30 cellular contexts compared by ENCODE assay signal in genomic region chr10:116055919-116056252, GRCh38.
"Had no signal": no experiment of that assay in that cellular context is flagged by ENCODE, and none has a peak within 500 bp of the region (broad histone marks: within the 10 kb centered on the region; RNA-seq: fewer than 3 reads in every experiment).

No MANE protein-coding gene starts in this region.

- H2AFZ ChIP-seq: neural progenitor cell, parathyroid adenoma had no signal

- H3K79me2 ChIP-seq: parathyroid adenoma had no signal

- ATAC-seq: left colon; lower lobe of right lung; natural killer cell treated with Interleukin-12 subunit alpha and Interleukin-12 subunit beta and Interleukin-15 and Interleukin-18, amount 100 ng/mL, for 72 hours; stimulated activated effector memory CD8-positive, alpha-beta T cell treated with anti-CD3 and anti-CD28 coated beads, Interleukin-12 subunit alpha, Interleukin-12 subunit beta, amount 100 ng/mL, for 72 hours had no signal

- H3K27me3 ChIP-seq: colonic mucosa, esophagus squamous epithelium, neural progenitor cell, stomach, thyroid gland, vagina had no signal

- H3K27ac Mint-ChIP-seq: immature natural killer cell; naive B cell; natural killer cell treated with Interleukin-12 subunit alpha and Interleukin-12 subunit beta and Interleukin-15 and Interleukin-18, amount 100 ng/mL, for 72 hours; neural progenitor cell; progenitor cell of endocrine pancreas; stimulated activated effector memory CD8-positive, alpha-beta T cell treated with anti-CD3 and anti-CD28 coated beads, Interleukin-12 subunit alpha, Interleukin-12 subunit beta, amount 100 ng/mL, for 72 hours had no signal

- FAIRE-seq: endometrium, frontal cortex had no signal

- DNase-seq: colonic mucosa; dermis blood vessel endothelial cell; effector memory CD4-positive, alpha-beta T cell; erythroblast; esophagus squamous epithelium; head of caudate nucleus; hippocampal formation; immature natural killer cell; islet precursor cell; kidney glomerular epithelial cell; left colon; lower lobe of right lung; naive B cell; stimulated activated CD4-positive, alpha-beta T cell treated with anti-CD3 and anti-CD28 coated beads, Interleukin-12 subunit alpha, Interleukin-12 subunit beta, amount 100 ng/mL, for 4 hours; stimulated activated CD4-positive, alpha-beta T cell treated with anti-CD3 and anti-CD28 coated beads, Interleukin-1b, Interleukin-23, amount 100 ng/mL, for 48 hours; stimulated activated CD4-positive, alpha-beta T cell treated with anti-CD3 and anti-CD28 coated beads, Interleukin-4, amount 100 ng/mL, for 24 hours; stimulated activated naive CD4-positive, alpha-beta T cell treated with Interleukin-2 at 50 U/mL for 16 hours; stomach; thyroid gland; trophoblast cell had no signal

- H3K27me3 Mint-ChIP-seq: naive B cell; natural killer cell treated with Interleukin-12 subunit alpha and Interleukin-12 subunit beta and Interleukin-15 and Interleukin-18, amount 100 ng/mL, for 72 hours had no signal

- H3K9me3 Mint-ChIP-seq: natural killer cell treated with Interleukin-12 subunit alpha and Interleukin-12 subunit beta and Interleukin-15 and Interleukin-18, amount 100 ng/mL, for 72 hours; neural progenitor cell had no signal

- H3K9ac ChIP-seq: neural progenitor cell, parathyroid adenoma had no signal

- H3K4me3 Mint-ChIP-seq: immature natural killer cell; naive B cell; natural killer cell treated with Interleukin-12 subunit alpha and Interleukin-12 subunit beta and Interleukin-15 and Interleukin-18, amount 100 ng/mL, for 72 hours; neural progenitor cell; stimulated activated effector memory CD8-positive, alpha-beta T cell treated with anti-CD3 and anti-CD28 coated beads, Interleukin-12 subunit alpha, Interleukin-12 subunit beta, amount 100 ng/mL, for 72 hours had no signal

- H3K4me2 ChIP-seq: neural progenitor cell, smooth muscle cell had no signal

- H3K27ac ChIP-seq: colonic mucosa, left ventricle myocardium inferior, lower lobe of right lung, neural progenitor cell, parathyroid adenoma, stomach, thyroid gland, vagina had no signal

- H3K4me1 ChIP-seq: colonic mucosa, esophagus squamous epithelium, left ventricle myocardium inferior, lower lobe of right lung, stomach, thyroid gland had no signal

- H3K9me3 ChIP-seq: colonic mucosa, esophagus squamous epithelium, left ventricle myocardium inferior, lower lobe of right lung, stomach, thyroid gland, vagina had no signal

- H3K4me3 ChIP-seq: colonic mucosa, esophagus squamous epithelium, left ventricle myocardium inferior, lower lobe of right lung, neural progenitor cell, smooth muscle cell, stomach, thyroid gland, vagina had no signal

- H3K36me3 Mint-ChIP-seq: immature natural killer cell; naive B cell; natural killer cell treated with Interleukin-12 subunit alpha and Interleukin-12 subunit beta and Interleukin-15 and Interleukin-18, amount 100 ng/mL, for 72 hours; neural progenitor cell; stimulated activated effector memory CD8-positive, alpha-beta T cell treated with anti-CD3 and anti-CD28 coated beads, Interleukin-12 subunit alpha, Interleukin-12 subunit beta, amount 100 ng/mL, for 72 hours had no signal

- H3K36me3 ChIP-seq: colonic mucosa, esophagus squamous epithelium, left ventricle myocardium inferior, lower lobe of right lung, neural progenitor cell, stomach, thyroid gland, vagina had no signal

- H3K4me1 Mint-ChIP-seq: immature natural killer cell; naive B cell; stimulated activated effector memory CD8-positive, alpha-beta T cell treated with anti-CD3 and anti-CD28 coated beads, Interleukin-12 subunit alpha, Interleukin-12 subunit beta, amount 100 ng/mL, for 72 hours had no signal
